1 cellular context compared by ENCODE assay signal in genomic region chr2:86584164-86584913, GRCh38.
A peak's percentile ranks its signal among the peaks of the same experiment; 100 is the strongest.
TF ChIP-seq lines count a peak whose summit lies in the region.

No MANE protein-coding gene starts in this region.

TF ChIP-seq in K562, 482 proteins besides CTCF, POLR2A, EP300 and RAD21 (continued from another document and continues in another):
- TF ChIP-seq ZNF518B (CRISPR knock-in tag; IDR thresholded peaks at IDR 0.05) (no peak), FOXM1 (IDR thresholded peaks at IDR 0.05; ENCODE audit: low read depth) (peak; percentile 27; the same call in 1 of the 2 replicates), FOXM1 (CRISPR knock-in tag; IDR thresholded peaks at IDR 0.05; ENCODE audit: low read depth) (no peak), ZNF512 (tag; IDR thresholded peaks at IDR 0.05) (no peak), ASH1L (IDR thresholded peaks at IDR 0.05; ENCODE audit: borderline replicate concordance, low read depth, partially characterized antibody) (no peak), CHD4 (IDR thresholded peaks at IDR 0.05; ENCODE audit: insufficient read depth, insufficient replicate concordance, low read depth, low read length, poor library complexity, severe bottlenecking) (no peak), SMAD3 (CRISPR knock-in tag; conservative IDR thresholded peaks at IDR 0.05) (no peak), ZNF184 (CRISPR knock-in tag; IDR thresholded peaks at IDR 0.05) (no peak), BHLHE40 (IDR thresholded peaks at IDR 0.05; ENCODE audit: low read length) (no peak), RBM39 (optimal IDR thresholded peaks at IDR 0.05; ENCODE audit: low read depth, low read length) (no peak), ZNF668 (CRISPR knock-in tag; IDR thresholded peaks at IDR 0.05) (no peak), ZNF431 (CRISPR knock-in tag; IDR thresholded peaks at IDR 0.05) (no peak), DPF2 (IDR thresholded peaks at IDR 0.05) (peak; percentile 80), NKRF (IDR thresholded peaks at IDR 0.05; ENCODE audit: borderline replicate concordance) (no peak), PHB (CRISPR knock-in tag; IDR thresholded peaks at IDR 0.05) (no peak), E2F3 (CRISPR knock-in tag; IDR thresholded peaks at IDR 0.05) (no peak), MIER1 (IDR thresholded peaks at IDR 0.05; ENCODE audit: low read depth) (no peak), STAG1 (CRISPR knock-in tag; IDR thresholded peaks at IDR 0.05; ENCODE audit: borderline replicate concordance) (no peak), CBFA2T3 (IDR thresholded peaks at IDR 0.05) (no peak; the same call in 1 of the 2 replicates), GATA2 (CRISPR knock-in tag; IDR thresholded peaks at IDR 0.05) (no peak), CHCHD3 (CRISPR knock-in tag; IDR thresholded peaks at IDR 0.05) (no peak), ZBED1 (IDR thresholded peaks at IDR 0.05) (no peak), PBX2 (CRISPR knock-in tag; IDR thresholded peaks at IDR 0.05; ENCODE audit: low read depth) (no peak), PBX2 (tag; conservative IDR thresholded peaks at IDR 0.05; ENCODE audit: low read depth) (peak; percentile 65), RBFOX2 (IDR thresholded peaks at IDR 0.05; ENCODE audit: low read depth, low read length) (no peak), ZNF77 (CRISPR knock-in tag; IDR thresholded peaks at IDR 0.05) (no peak), ELF1 (tag; IDR thresholded peaks at IDR 0.05) (peak; percentile 73), FOXK1 (CRISPR knock-in tag; IDR thresholded peaks at IDR 0.05; ENCODE audit: borderline replicate concordance) (no peak), SRSF7 (optimal IDR thresholded peaks at IDR 0.05; ENCODE audit: low read depth, low read length) (no peak), ZNF239 (CRISPR knock-in tag; IDR thresholded peaks at IDR 0.05) (no peak), ZNF79 (CRISPR knock-in tag; IDR thresholded peaks at IDR 0.05; ENCODE audit: low read depth) (no peak), NR4A1 (CRISPR knock-in tag; IDR thresholded peaks at IDR 0.05) (no peak), NR4A1 (tag; IDR thresholded peaks at IDR 0.05) (no peak), DACH1 (IDR thresholded peaks at IDR 0.05; ENCODE audit: partially characterized antibody) (no peak), FOXA1 (IDR thresholded peaks at IDR 0.05; ENCODE audit: borderline replicate concordance) (no peak), PATZ1 (CRISPR knock-in tag; IDR thresholded peaks at IDR 0.05; ENCODE audit: borderline replicate concordance) (no peak), TAF1 (IDR thresholded peaks at IDR 0.05; ENCODE audit: control insufficient read depth, extremely low read depth, insufficient read depth, low read length, severe bottlenecking) (no peak), MAFK (IDR thresholded peaks at IDR 0.05; ENCODE audit: low read length) (peak; percentile 66), HDAC2 (IDR thresholded peaks at IDR 0.05) (peak; percentile 46; the same call in 1 of the 2 replicates), ATF1 (CRISPR knock-in tag; IDR thresholded peaks at IDR 0.05) (no peak), ATF1 (tag; IDR thresholded peaks at IDR 0.05) (peak; percentile 34; the same call in 1 of the 2 replicates), SMC3 (conservative IDR thresholded peaks at IDR 0.05; ENCODE audit: insufficient read depth, low read depth, low read length) (no peak), KDM1A (IDR thresholded peaks at IDR 0.05) (no peak), FOXO4 (CRISPR knock-in tag; IDR thresholded peaks at IDR 0.05) (no peak), ZMIZ1 (IDR thresholded peaks at IDR 0.05; ENCODE audit: low read depth in 2 of 2, low read length in 2 of 2) (no peak), JUNB (CRISPR knock-in tag; conservative IDR thresholded peaks at IDR 0.05) (no peak), SMAD4 (CRISPR knock-in tag; conservative IDR thresholded peaks at IDR 0.05) (peak; percentile 74)
